In genomic region chr1:93743465-93743864, GRCh38 we compare ENCODE assay signal across 30 cellular contexts.
"Had no signal": no experiment of that assay in that cellular context is flagged by ENCODE, and none has a peak within 500 bp of the region (broad histone marks: within the 10 kb centered on the region; RNA-seq: fewer than 3 reads in every experiment).

No MANE protein-coding gene starts in this region.

- H3K36me3 Mint-ChIP-seq: activated CD4-positive, alpha-beta memory T cell treated with anti-CD3 and anti-CD28 coated beads for 36 hours; brain had no signal

- H2AFZ ChIP-seq: hepatocyte had no signal

- H3K4me3 Mint-ChIP-seq: activated CD4-positive, alpha-beta memory T cell treated with anti-CD3 and anti-CD28 coated beads for 36 hours; activated CD4-positive, alpha-beta T cell treated with anti-CD3 and anti-CD28 coated beads for 36 hours; activated CD4-positive, alpha-beta T cell treated with anti-CD3 and anti-CD28 coated beads, Interleukin-2, amount 10 ng/mL, durations not matched to agents 24 days and 14 days; activated CD8-positive, alpha-beta memory T cell treated with anti-CD3 and anti-CD28 coated beads, Interleukin-2, amount 10 ng/mL, durations not matched to agents 7 days and 5 days; activated CD8-positive, alpha-beta T cell treated with anti-CD3 and anti-CD28 coated beads, Interleukin-2, amount 10 ng/mL, durations not matched to agents 7 days and 5 days; activated naive CD4-positive, alpha-beta T cell treated with anti-CD3 and anti-CD28 coated beads for 36 hours; activated naive CD8-positive, alpha-beta T cell treated with anti-CD3 and anti-CD28 coated beads, Interleukin-2, amount 10 ng/mL, durations not matched to agents 7 days and 5 days; activated T-helper 1 cell treated with anti-CD3 and anti-CD28 coated beads, Interleukin-12 subunit alpha, Interleukin-12 subunit beta, Interleukin-2, Interleukin-4 antibody, amounts not matched to agents 30 ng/mL and 10 ng/mL and 1 ng/mL, durations not matched to agents 14 hours and 24 hours and 36 hours; brain had no signal

- H3K4me2 ChIP-seq: hepatocyte had no signal

- H3K4me3 ChIP-seq: ascending aorta, breast epithelium, cardiac muscle cell, colonic mucosa, esophagus squamous epithelium, gastroesophageal sphincter, heart right ventricle, hepatocyte had no signal

- ATAC-seq: activated CD8-positive, alpha-beta memory T cell treated with anti-CD3 and anti-CD28 coated beads, Interleukin-2, amount 10 ng/mL, durations not matched to agents 7 days and 5 days; activated CD8-positive, alpha-beta T cell treated with anti-CD3 and anti-CD28 coated beads, Interleukin-2, amount 10 ng/mL, durations not matched to agents 7 days and 5 days; activated naive CD4-positive, alpha-beta T cell treated with anti-CD3 and anti-CD28 coated beads, Interleukin-2, amount 50 U/mL, for 72 hours; gastroesophageal sphincter; heart right ventricle had no signal

- DNase-seq: activated CD4-positive, alpha-beta memory T cell treated with anti-CD3 and anti-CD28 coated beads for 36 hours; activated CD4-positive, alpha-beta T cell treated with anti-CD3 and anti-CD28 coated beads for 36 hours; activated CD4-positive, alpha-beta T cell treated with anti-CD3 and anti-CD28 coated beads, Interleukin-2, amount 10 ng/mL, durations not matched to agents 24 days and 14 days; activated CD4-positive, CD25-positive, alpha-beta regulatory T cell; activated CD4-positive, CD25-positive, alpha-beta regulatory T cell treated with anti-CD3 and anti-CD28 coated beads, Interleukin-2, amount 50 U/mL, for 72 hours; activated CD8-positive, alpha-beta memory T cell treated with anti-CD3 and anti-CD28 coated beads, Interleukin-2, amount 10 ng/mL, durations not matched to agents 7 days and 5 days; activated CD8-positive, alpha-beta memory T cell treated with anti-CD3 and anti-CD28 coated beads, Interleukin-2, amount 50 U/mL, for 4 hours; activated CD8-positive, alpha-beta T cell treated with anti-CD3 and anti-CD28 coated beads, Interleukin-2, amount 10 ng/mL, durations not matched to agents 7 days and 5 days; activated effector memory CD4-positive, alpha-beta T cell treated with anti-CD3 and anti-CD28 coated beads, Interleukin-2, amount 50 U/mL, for 16 hours; activated naive CD4-positive, alpha-beta T cell treated with anti-CD3 and anti-CD28 coated beads for 36 hours; activated naive CD8-positive, alpha-beta T cell treated with anti-CD3 and anti-CD28 coated beads, Interleukin-2, amount 10 ng/mL, durations not matched to agents 7 days and 5 days; activated T-cell treated with anti-CD3 and anti-CD28 coated beads, Interleukin-2, amount 50 U/mL, for 1 hour; activated T-cell treated with anti-CD3 and anti-CD28 coated beads, Interleukin-2, amount 50 U/mL, for 48 hours; central memory CD4-positive, alpha-beta T cell; cerebellar nuclear complex; colonic mucosa; effector CD8-positive, alpha-beta T cell; esophagus squamous epithelium; foreskin melanocyte; heart right ventricle had no signal

- H3K27ac Mint-ChIP-seq: activated CD4-positive, alpha-beta memory T cell treated with anti-CD3 and anti-CD28 coated beads for 36 hours; activated CD4-positive, alpha-beta T cell treated with anti-CD3 and anti-CD28 coated beads for 36 hours; activated CD4-positive, alpha-beta T cell treated with anti-CD3 and anti-CD28 coated beads, Interleukin-2, amount 10 ng/mL, durations not matched to agents 24 days and 14 days; activated CD8-positive, alpha-beta memory T cell treated with anti-CD3 and anti-CD28 coated beads, Interleukin-2, amount 10 ng/mL, durations not matched to agents 7 days and 5 days; activated CD8-positive, alpha-beta T cell treated with anti-CD3 and anti-CD28 coated beads, Interleukin-2, amount 10 ng/mL, durations not matched to agents 7 days and 5 days; activated naive CD4-positive, alpha-beta T cell treated with anti-CD3 and anti-CD28 coated beads for 36 hours; activated naive CD4-positive, alpha-beta T cell treated with anti-CD3 and anti-CD28 coated beads, Interleukin-2, amount 50 U/mL, for 72 hours; activated naive CD8-positive, alpha-beta T cell treated with anti-CD3 and anti-CD28 coated beads, Interleukin-2, amount 10 ng/mL, durations not matched to agents 7 days and 5 days; activated T-helper 1 cell treated with anti-CD3 and anti-CD28 coated beads, Interleukin-12 subunit alpha, Interleukin-12 subunit beta, Interleukin-2, Interleukin-4 antibody, amounts not matched to agents 30 ng/mL and 10 ng/mL and 1 ng/mL, durations not matched to agents 14 hours and 24 hours and 36 hours; activated T-helper 2 cell treated with anti-CD3 and anti-CD28 coated beads, Interferon-gamma antibody, Interleukin-2, Interleukin-4, amounts not matched to agents 10 μg/mL and 5 μg/mL and 100 μg/mL, durations not matched to agents 14 hours and 24 hours and 36 hours; brain had no signal

- H3K79me2 ChIP-seq: hepatocyte had no signal

- H3K4me1 ChIP-seq: ascending aorta, colonic mucosa had no signal

- H3K27ac ChIP-seq: ascending aorta, breast epithelium, cardiac muscle cell, colonic mucosa, epithelial cell of prostate, esophagus squamous epithelium, gastroesophageal sphincter, heart right ventricle, hepatocyte had no signal

- H3K9me3 ChIP-seq: ascending aorta, breast epithelium, colonic mucosa had no signal

- H3K27me3 Mint-ChIP-seq: brain had no signal

- H3K36me3 ChIP-seq: ascending aorta, breast epithelium, cardiac muscle cell, colonic mucosa, esophagus squamous epithelium, gastroesophageal sphincter, heart right ventricle had no signal

- H3K27me3 ChIP-seq: ascending aorta, breast epithelium, colonic mucosa, esophagus squamous epithelium, gastroesophageal sphincter, hepatocyte had no signal
